ENCODE assay signal across 12 cellular contexts in genomic region chr5:69502375-69503143, GRCh38. TPM values are rescaled to one million over a fixed set of nuclear protein-coding genes. Genes with fewer than 3 reads are reported as not detected.
DNase-seq lines count a peak whose midpoint lies in the region; ATAC-seq, FAIRE-seq and TF ChIP-seq lines count a peak whose summit lies in the region.
"Had no signal": no experiment of that assay in that cellular context is flagged by ENCODE, and none has a peak within 500 bp of the region (broad histone marks: within the 10 kb centered on the region; RNA-seq: fewer than 3 reads in every experiment).

No MANE protein-coding gene starts in this region.

- POLR2A ChIA-PET in PC-3 (lab: Charles Lee; ENCODE audit: unreplicated experiment): interaction anchor here (0.5 kb wide), 1 partner anchor 15 kb away, joined by 3 read pairs; no protein-coding TSS in a partner anchor

- peak overlapping the region; percentile 29; the same call in 1 of the 2 replicates for H3K9ac ChIP-seq in PC-3 (ENCODE audit: low read length)

- peaks cover 0 to 6% of the 10 kb centered on the region in 2 donors for H3K27me3 Mint-ChIP-seq in stimulated activated naive B cell treated with anti-CD40 and anti-IgM and Interleukin-4, amounts not matched to agents 10 μg/mL and 1 μg/mL and 100 μg/mL, for 72 hours

- H3K4me1 Mint-ChIP-seq in stimulated activated naive B cell treated with anti-CD40 and anti-IgM and Interleukin-4, amounts not matched to agents 10 μg/mL and 1 μg/mL and 100 μg/mL, for 72 hours: no peaks in the 10 kb centered on the region
- H3K4me1 Mint-ChIP-seq: natural killer cell had no signal

- CTCF ChIA-PET in PC-3 (lab: Charles Lee): no interaction called here

- peak overlapping the region; percentile 63 for H3K4me2 ChIP-seq in PC-3 (ENCODE audit: low read length)

- H3F3A ChIP-seq in PC-3 (ENCODE audit: low read length, unreplicated experiment): no peaks in the 10 kb centered on the region

- H3K27ac ChIP-seq in PC-3 (ENCODE audit: low read length): peak overlapping the region; percentile 79
- peak overlapping the region; percentile 24 to 84 (median 66) for H3K27ac ChIP-seq in pancreas

- WGBS in pancreas, 2 donors: 46 to 48% methylated on average over 7 of the region's 7 CpGs

- peak; percentile 34; the same call in 1 of the 2 replicates for ATAC-seq in PC-3
- ATAC-seq in pancreas: peak; percentile 56 to 72 (median 63)
- no peak for ATAC-seq in stimulated activated naive B cell treated with anti-CD40 and anti-IgM and Interleukin-4, amounts not matched to agents 10 μg/mL and 1 μg/mL and 100 μg/mL, for 72 hours (replicated peaks)
- ATAC-seq: activated naive CD4-positive, alpha-beta T cell treated with anti-CD3 and anti-CD28 coated beads, Interleukin-2, amount 50 U/mL, for 72 hours; natural killer cell had no signal

- no peak for FAIRE-seq in pancreas (lab: Jason Lieb, UNC)

- no peaks in the 10 kb centered on the region for H3K9me2 ChIP-seq in PC-3 (replicated peaks; ENCODE audit: low read length)

- H3K27ac Mint-ChIP-seq in stimulated activated naive B cell treated with anti-CD40 and anti-IgM and Interleukin-4, amounts not matched to agents 10 μg/mL and 1 μg/mL and 100 μg/mL, for 72 hours: no peak overlapping the region
- H3K27ac Mint-ChIP-seq: activated naive CD4-positive, alpha-beta T cell treated with anti-CD3 and anti-CD28 coated beads, Interleukin-2, amount 50 U/mL, for 72 hours; natural killer cell had no signal

- peak; percentile 32 for DNase-seq in GM12865 (ENCODE audit: low read depth)
- DNase-seq in PC-3: peak; percentile 42
- peak; percentile 66 for DNase-seq in fibroblast of gingiva (ENCODE audit: low read depth)
- no peak for DNase-seq in pancreas
- no peak for DNase-seq in activated CD4-positive, CD25-positive, alpha-beta regulatory T cell (lab: John Stamatoyannopoulos, UW)
- no peak for DNase-seq in NAMALWA (ENCODE audit: low spot score)
- DNase-seq in stimulated activated naive B cell treated with anti-CD40 and anti-IgM and Interleukin-4, amounts not matched to agents 10 μg/mL and 1 μg/mL and 100 μg/mL, for 72 hours: no peak
- DNase-seq in iPS-NIHi11 (ENCODE audit: low spot score): no peak
- DNase-seq: foreskin melanocyte, MV-4-11, natural killer cell had no signal

- H3K27me3 ChIP-seq in PC-3 (ENCODE audit: low read length) (no peaks in the 10 kb centered on the region), pancreas (no peaks in the 10 kb centered on the region)

- H3K4me3 ChIP-seq in GM12865 (ENCODE audit: low read depth, low read length): no peak overlapping the region
- peak overlapping the region; percentile 31; the same call in 1 of the 2 replicates for H3K4me3 ChIP-seq in PC-3 (ENCODE audit: low read length)
- no peak overlapping the region for H3K4me3 ChIP-seq in pancreas

- intact Hi-C loops in PC-3 (cut with micrococcal nuclease): no loop called here
- intact Hi-C loops in pancreas (cut with DNase I): no loop called here

- H3K36me3 Mint-ChIP-seq in stimulated activated naive B cell treated with anti-CD40 and anti-IgM and Interleukin-4, amounts not matched to agents 10 μg/mL and 1 μg/mL and 100 μg/mL, for 72 hours: no peaks in the 10 kb centered on the region
- H3K36me3 Mint-ChIP-seq: activated naive CD4-positive, alpha-beta T cell treated with anti-CD3 and anti-CD28 coated beads, Interleukin-2, amount 50 U/mL, for 72 hours; natural killer cell had no signal

- H3K9me3 ChIP-seq in PC-3 (ENCODE audit: low read length) (no peaks in the 10 kb centered on the region), pancreas (no peaks in the 10 kb centered on the region)

- H3K4me1 ChIP-seq in PC-3 (ENCODE audit: insufficient read depth, low read length): peaks cover 50% of the 10 kb centered on the region
- peaks cover 13 to 29% (median 23%) of the 10 kb centered on the region in 3 donors for H3K4me1 ChIP-seq in pancreas

- H4K20me1 ChIP-seq in PC-3 (ENCODE audit: low read length): 0 out of 2 replicates have a peak, but pooled peaks cover 4% of the 10 kb centered on the region

- peaks cover 76% of the 10 kb centered on the region for H3K79me2 ChIP-seq in PC-3 (ENCODE audit: low read length)

- H2AFZ ChIP-seq in PC-3 (ENCODE audit: low read length): no peak overlapping the region

- H3K36me3 ChIP-seq in PC-3 (ENCODE audit: low read depth, low read length) (peaks cover 8% of the 10 kb centered on the region; the same call in 1 of the 2 replicates), pancreas (peaks cover 0 to 16% (median 0%) of the 10 kb centered on the region in 3 donors)

- TF ChIP-seq CTCF in GM12865 (IDR thresholded peaks at IDR 0.05; ENCODE audit: insufficient read depth, low read depth, low read length, missing control alignments) (no peak), PC-3 (conservative IDR thresholded peaks at IDR 0.05; ENCODE audit: low read depth, low read length) (no peak), pancreas (IDR thresholded peaks at IDR 0.05) (no peak)

- no peaks in the 10 kb centered on the region for H3K9me3 Mint-ChIP-seq in stimulated activated naive B cell treated with anti-CD40 and anti-IgM and Interleukin-4, amounts not matched to agents 10 μg/mL and 1 μg/mL and 100 μg/mL, for 72 hours
- H3K9me3 Mint-ChIP-seq: activated naive CD4-positive, alpha-beta T cell treated with anti-CD3 and anti-CD28 coated beads, Interleukin-2, amount 50 U/mL, for 72 hours; natural killer cell had no signal

- no TSS peak for BruUV-seq in PC-3 (replicated peaks; lab: Mats Ljungman, UMichigan)

- H3K4me3 Mint-ChIP-seq in stimulated activated naive B cell treated with anti-CD40 and anti-IgM and Interleukin-4, amounts not matched to agents 10 μg/mL and 1 μg/mL and 100 μg/mL, for 72 hours: no peak overlapping the region
- H3K4me3 Mint-ChIP-seq: natural killer cell had no signal

RNA-seq across cellular contexts. Expression of gene OCLN, which starts 10.0 kb away (rescaled TPM):
- 35.4 and 45.2 TPM in 2 replicates for total RNA-seq in PC-3 (2014; rRNA removed)
- 100 to 1,000 TPM in 1 of 6 donors, 10 to 100 TPM in 5; 38.5 to 107 (median 44.7) TPM for total RNA-seq in pancreas
- polyA plus RNA-seq in pancreas: 10 to 100 TPM; 10.9 to 12.9 TPM

RNA-seq across cellular contexts. Expression of gene GTF2H2C, which starts 57.4 kb away (rescaled TPM):
- total RNA-seq in PC-3 (2014; rRNA removed) (14.0 and 15.4 TPM in 2 replicates), pancreas (10 to 100 TPM in 5 of 6 donors, 1 to 10 TPM in 1; 9.4 to 15.6 (median 13.4) TPM)
- 10 to 100 TPM; 13.3 TPM for polyA plus RNA-seq in pancreas

Comparison
In these comparisons a context has a peak if more than half of its experiments do, and no peak if none do; other contexts are left out.
1. DNase-seq: peak in GM12865 (single experiment), PC-3 (single experiment) and fibroblast of gingiva (single experiment); none in pancreas (0 of 6), activated CD4-positive, CD25-positive, alpha-beta regulatory T cell (0 of 4), NAMALWA (single experiment), stimulated activated naive B cell treated with anti-CD40 and anti-IgM and Interleukin-4, amounts not matched to agents 10 μg/mL and 1 μg/mL and 100 μg/mL, for 72 hours (single experiment) and iPS-NIHi11 (single experiment).
2. ATAC-seq: peak in PC-3 (single experiment) and pancreas (4 of 4); none in stimulated activated naive B cell treated with anti-CD40 and anti-IgM and Interleukin-4, amounts not matched to agents 10 μg/mL and 1 μg/mL and 100 μg/mL, for 72 hours (0 of 2).